In the genomic region with DNA sequence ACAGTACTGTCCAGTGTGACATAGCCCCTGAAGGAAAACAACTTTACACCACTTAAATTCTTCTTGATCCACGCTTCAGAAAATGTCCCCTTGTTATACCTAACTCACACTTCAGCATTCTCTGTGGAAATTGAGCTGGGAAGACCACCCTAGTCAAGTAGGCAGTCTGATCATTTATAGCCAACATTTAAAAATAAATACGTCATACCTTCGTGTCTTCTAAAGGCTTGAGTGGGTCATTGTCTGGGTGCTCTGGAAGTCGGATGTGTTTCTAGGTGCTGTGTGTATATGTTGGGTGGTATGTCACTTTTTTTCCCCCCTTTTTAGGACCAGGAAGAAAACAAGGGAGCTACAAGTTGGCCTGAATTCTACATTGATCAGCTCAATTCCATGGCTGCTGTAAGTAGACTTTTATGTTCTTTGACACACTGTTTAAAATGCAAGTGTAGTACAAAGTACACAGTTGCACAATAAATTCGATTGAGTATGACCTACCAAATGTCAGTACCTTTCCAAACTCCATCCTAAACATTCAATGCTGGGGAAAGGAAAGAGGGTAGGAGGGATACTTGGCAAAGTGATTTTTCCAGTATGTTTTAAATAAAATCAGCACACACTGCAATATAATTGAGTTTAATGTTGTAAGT, we compare ENCODE assay signal across 20 cellular contexts.
DNase-seq lines count a peak whose midpoint lies in the region; ATAC-seq, FAIRE-seq and TF ChIP-seq lines count a peak whose summit lies in the region.
"Had no signal": no experiment of that assay in that cellular context is flagged by ENCODE, and none has a peak within 500 bp of the region (broad histone marks: within the 10 kb centered on the region; RNA-seq: fewer than 3 reads in every experiment).

No MANE protein-coding gene starts in this region.

- DNase-seq in esophagus muscularis mucosa (ENCODE audit: extremely low spot score): no peak
- DNase-seq in HepG2 (ENCODE audit: low spot score): peak; percentile 83
- peak; percentile 43 for DNase-seq in small intestine
- no peak for DNase-seq in cerebellar cortex (ENCODE audit: low spot score)
- DNase-seq in activated CD4-positive, alpha-beta T cell treated with anti-CD3 and anti-CD28 coated beads, Interleukin-2, amount 50 U/mL, for 1 hour: no peak
- no peak for DNase-seq in activated CD4-positive, CD25-positive, alpha-beta regulatory T cell (lab: John Stamatoyannopoulos, UW)
- DNase-seq: CD4-positive, CD25-positive, alpha-beta regulatory T cell; H7; IMR-90; NCI-H1105; NCI-H146; NCI-H2029; NCI-H2227 treated with DMSO at 0.1 percent for 48 hours; NCI-H510A; NCI-H748 treated with DMSO at 0.1 percent for 48 hours; SIG-M5 had no signal

- no peak overlapping the region for H3K4me3 ChIP-seq in esophagus muscularis mucosa
- H3K4me3 ChIP-seq in HepG2 (replicated peaks in 1 of 3; ENCODE audit: insufficient read depth in 1 of 3, low read depth in 2 of 3, low read length in 3 of 3): peak overlapping the region in 1 of 3 experiments; percentile 18; a peak in 1 of 6 replicates
- H3K4me3 ChIP-seq in small intestine (ENCODE audit: low read depth in 1 of 2, low read length in 2 of 2): no peak overlapping the region

- intact Hi-C loops in esophagus muscularis mucosa (cut with DNase I) (loop anchor here (10.0 kb wide), 1 partner anchor 120 kb away; no protein-coding TSS in a partner anchor), HepG2 (cut with micrococcal nuclease; ENCODE audit: unreplicated experiment) (loop anchor here (2.0 to 5.0 kb wide), 5 partner anchors 38 to 188 kb away; partner anchors contain the start of gene DAAM1)

- H3K9me3 ChIP-seq in esophagus muscularis mucosa: no peaks in the 10 kb centered on the region
- H3K9me3 ChIP-seq in HepG2 (ENCODE audit: low read length): no peaks in the 10 kb centered on the region
- H3K9me3 ChIP-seq in small intestine (ENCODE audit: control insufficient read depth, low read depth): no peaks in the 10 kb centered on the region

- H3K9ac ChIP-seq in HepG2 (ENCODE audit: insufficient read depth, low read depth, low read length): peak overlapping the region; percentile 27; the same call in 1 of the 2 replicates
- H3K9ac ChIP-seq: KMS-11 had no signal

- H3K79me2 ChIP-seq in HepG2 (ENCODE audit: insufficient read depth, low read length): no peaks in the 10 kb centered on the region

- no peak overlapping the region for H2AFZ ChIP-seq in HepG2 (ENCODE audit: low read length)

- in situ Hi-C loops in HepG2 (cut with HindIII; ENCODE audit: extremely low pct_ligation_motif_present, low pct_unique_long_range_greater_than_20kb): no loop called here

- H3K4me1 ChIP-seq in esophagus muscularis mucosa (peaks cover 33 to 92% (median 90%) of the 10 kb centered on the region in 4 donors), HepG2 (ENCODE audit: insufficient read depth, low read length) (peaks cover 84% of the 10 kb centered on the region), small intestine (ENCODE audit: control insufficient read depth in 2 of 2, insufficient read depth in 1 of 2, low read depth in 1 of 2, low read length in 1 of 2) (peaks cover 0 to 2% of the 10 kb centered on the region in 2 donors)

- FAIRE-seq in HepG2 (lab: Jason Lieb, UNC): peak; percentile 73
- no peak for FAIRE-seq in small intestine (lab: Jason Lieb, UNC)

- TF ChIP-seq EP300 in esophagus muscularis mucosa (IDR thresholded peaks at IDR 0.05) (no peak), HepG2 (IDR thresholded peaks at IDR 0.05; ENCODE audit: low read depth in 2 of 2, low read length in 2 of 2) (peak in 1 of 2 experiments; percentile 84; a peak in 2 of 4 replicates), HepG2 (CRISPR knock-in tag; IDR thresholded peaks at IDR 0.05; ENCODE audit: borderline replicate concordance) (no peak)

- H3K27me3 ChIP-seq in esophagus muscularis mucosa (no peaks in the 10 kb centered on the region), HepG2 (ENCODE audit: control insufficient read depth in 1 of 2, insufficient read depth in 2 of 2, low read length in 2 of 2) (no peaks in the 10 kb centered on the region), small intestine (ENCODE audit: control insufficient read depth in 2 of 2, insufficient read depth in 2 of 2, low read length in 2 of 2) (no peaks in the 10 kb centered on the region)

- H3K36me3 ChIP-seq in esophagus muscularis mucosa: peaks cover 0 to 5% (median 0%) of the 10 kb centered on the region in 4 donors
- no peaks in the 10 kb centered on the region for H3K36me3 ChIP-seq in HepG2 (replicated peaks in 1 of 2; ENCODE audit: control insufficient read depth in 1 of 2, insufficient read depth in 2 of 2, low read length in 2 of 2)
- H3K36me3 ChIP-seq in small intestine (ENCODE audit: control insufficient read depth in 2 of 2, insufficient read depth in 2 of 2, low read length in 2 of 2): no peaks in the 10 kb centered on the region

- ATAC-seq in HepG2 (peak; percentile 82), HG03097 (IDR thresholded peaks at IDR 0.05; ENCODE audit: low FRiP score, unreplicated experiment) (no peak)
- ATAC-seq: Panc1 had no signal

- TF ChIP-seq CTCF in esophagus muscularis mucosa (IDR thresholded peaks at IDR 0.05) (no peak), HepG2 (CRISPR knock-in tag; IDR thresholded peaks at IDR 0.05) (no peak)

- 88% methylated on average over 5 of the region's 5 CpGs for WGBS in esophagus muscularis mucosa
- 41% methylated on average over 5 of the region's 5 CpGs for WGBS in HepG2 (ENCODE audit: low lambda C conversion rate)
- WGBS in small intestine, 3 donors: 83 to 86% (median 83%) methylated on average over 5 of the region's 5 CpGs

- CTCF ChIA-PET in HepG2 (lab: Yijun Ruan, JAX; ENCODE audit: low intra/inter-chr PET ratio, low total read pairs): interaction anchor here (1.1 kb wide), 1 partner anchor 52 kb away, joined by 3 read pairs; no protein-coding TSS in a partner anchor

- H3K27ac ChIP-seq in esophagus muscularis mucosa (replicated peaks in 1 of 4): peak overlapping the region; percentile 45 to 76 (median 66)
- peak overlapping the region; percentile 78 for H3K27ac ChIP-seq in HepG2 (ENCODE audit: extremely low read length, insufficient read depth, low read length)
- no peak overlapping the region for H3K27ac ChIP-seq in small intestine (ENCODE audit: low read depth in 1 of 2, low read length in 1 of 2)
- H3K27ac ChIP-seq: HL-60, KMS-11 had no signal

- BruUV-seq in HepG2 (replicated peaks; lab: Mats Ljungman, UMichigan): TSS peak; percentile 91

- no peak for TF ChIP-seq RAD21 in HepG2 (CRISPR knock-in tag; IDR thresholded peaks at IDR 0.05)

- H3K4me2 ChIP-seq in HepG2 (ENCODE audit: low read depth, low read length): peak overlapping the region; percentile 62
- H3K4me2 ChIP-seq: KMS-11 had no signal

- TF ChIP-seq POLR2A in esophagus muscularis mucosa (IDR thresholded peaks at IDR 0.05; ENCODE audit: low read depth) (no peak), HepG2 (IDR thresholded peaks at IDR 0.05; ENCODE audit: insufficient read depth in 1 of 2, low read depth in 2 of 2, low read length in 2 of 2) (no peak)

- POLR2A ChIA-PET in HepG2 (lab: Yijun Ruan, JAX): interaction anchor here (1.1 to 1.6 kb wide), 3 partner anchors 13 to 39 kb away, joined by 3 to 7 read pairs (median 3); no protein-coding TSS in a partner anchor

- H4K20me1 ChIP-seq in HepG2 (ENCODE audit: insufficient read depth, low read length): no peaks in the 10 kb centered on the region

TF ChIP-seq in HepG2, 621 proteins besides CTCF, POLR2A, EP300 and RAD21 (continues in another document):
- TF ChIP-seq MYNN (CRISPR knock-in tag; IDR thresholded peaks at IDR 0.05; ENCODE audit: low read depth) (no peak), HNRNPUL1 (IDR thresholded peaks at IDR 0.05; ENCODE audit: low read depth, low read length) (no peak), ZNF672 (CRISPR knock-in tag; IDR thresholded peaks at IDR 0.05) (no peak), ZNF101 (CRISPR knock-in tag; IDR thresholded peaks at IDR 0.05; ENCODE audit: borderline replicate concordance, low read depth) (no peak), DPF2 (CRISPR knock-in tag; IDR thresholded peaks at IDR 0.05; ENCODE audit: borderline replicate concordance, low read depth) (peak; percentile 91; the same call in 1 of the 2 replicates), SP5 (CRISPR knock-in tag; IDR thresholded peaks at IDR 0.05; ENCODE audit: borderline replicate concordance, low read depth) (no peak), FOXA1 (IDR thresholded peaks at IDR 0.05) (no peak), FOXA1 (CRISPR knock-in tag; IDR thresholded peaks at IDR 0.05) (peak; percentile 70), HDAC6 (IDR thresholded peaks at IDR 0.05; ENCODE audit: low read depth, low read length) (no peak), ONECUT2 (CRISPR knock-in tag; IDR thresholded peaks at IDR 0.05) (peak; percentile 92)
- TF ChIP-seq, protein P1, sequence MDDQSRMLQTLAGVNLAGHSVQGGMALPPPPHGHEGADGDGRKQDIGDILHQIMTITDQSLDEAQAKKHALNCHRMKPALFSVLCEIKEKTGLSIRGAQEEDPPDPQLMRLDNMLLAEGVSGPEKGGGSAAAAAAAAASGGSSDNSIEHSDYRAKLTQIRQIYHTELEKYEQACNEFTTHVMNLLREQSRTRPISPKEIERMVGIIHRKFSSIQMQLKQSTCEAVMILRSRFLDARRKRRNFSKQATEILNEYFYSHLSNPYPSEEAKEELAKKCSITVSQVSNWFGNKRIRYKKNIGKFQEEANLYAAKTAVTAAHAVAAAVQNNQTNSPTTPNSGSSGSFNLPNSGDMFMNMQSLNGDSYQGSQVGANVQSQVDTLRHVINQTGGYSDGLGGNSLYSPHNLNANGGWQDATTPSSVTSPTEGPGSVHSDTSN (CRISPR knock-in tag; IDR thresholded peaks at IDR 0.05; ENCODE audit: borderline replicate concordance): no peak

Comparison
In these comparisons a context has a peak if more than half of its experiments do, and no peak if none do; other contexts are left out.
1. DNase-seq: peak in HepG2 (single experiment) and small intestine (single experiment); none in esophagus muscularis mucosa (single experiment), cerebellar cortex (single experiment), activated CD4-positive, alpha-beta T cell treated with anti-CD3 and anti-CD28 coated beads, Interleukin-2, amount 50 U/mL, for 1 hour (single experiment) and activated CD4-positive, CD25-positive, alpha-beta regulatory T cell (0 of 4).
2. H3K27ac ChIP-seq: peak in esophagus muscularis mucosa (4 of 4) and HepG2 (single experiment); none in small intestine (0 of 2).